Comparison of ENCODE assay signal across 21 cellular contexts in genomic region chr13:73898276-73898675, GRCh38.
A peak's percentile ranks its signal among the peaks of the same experiment; 100 is the strongest.
DNase-seq lines count a peak whose midpoint lies in the region; ATAC-seq and TF ChIP-seq lines count a peak whose summit lies in the region.
"Had no signal": no experiment of that assay in that cellular context is flagged by ENCODE, and none has a peak within 500 bp of the region (broad histone marks: within the 10 kb centered on the region; RNA-seq: fewer than 3 reads in every experiment).

No MANE protein-coding gene starts in this region.

- no peak overlapping the region for H3K4me3 ChIP-seq in AG09309 (ENCODE audit: control insufficient read depth, low read depth, low read length)
- no peak overlapping the region for H3K4me3 ChIP-seq in OCI-LY3 (ENCODE audit: low read length)
- H3K4me3 ChIP-seq: esophagus squamous epithelium had no signal

- H3K4me1 Mint-ChIP-seq in activated CD4-positive, alpha-beta T cell treated with anti-CD3 and anti-CD28 coated beads, Interleukin-2, amount 10 ng/mL, durations not matched to agents 24 days and 14 days = peaks cover 6% of the 10 kb centered on the region
- H3K4me1 Mint-ChIP-seq: neural crest cell had no signal

- H3K9ac ChIP-seq in OCI-LY3 (ENCODE audit: low read length) = no peak overlapping the region

- H3K4me1 ChIP-seq in OCI-LY3 (ENCODE audit: low read length) = peaks cover 54% of the 10 kb centered on the region
- H3K4me1 ChIP-seq in foreskin keratinocyte = no peaks in the 10 kb centered on the region
- H3K4me1 ChIP-seq: esophagus squamous epithelium had no signal

- H3K4me2 ChIP-seq in OCI-LY3 (ENCODE audit: low read length) = peak overlapping the region; percentile 28

- intact Hi-C loops in activated CD4-positive, alpha-beta T cell treated with anti-CD3 and anti-CD28 coated beads, Interleukin-2, amount 10 ng/mL, durations not matched to agents 24 days and 14 days (cut with micrococcal nuclease) = no loop called here

- no peaks in the 10 kb centered on the region for H3K9me3 ChIP-seq in OCI-LY3 (ENCODE audit: insufficient read depth, low read length)
- H3K9me3 ChIP-seq: esophagus squamous epithelium had no signal

- no peaks in the 10 kb centered on the region for H3K27me3 Mint-ChIP-seq in activated CD4-positive, alpha-beta T cell treated with anti-CD3 and anti-CD28 coated beads, Interleukin-2, amount 10 ng/mL, durations not matched to agents 24 days and 14 days
- H3K27me3 Mint-ChIP-seq: activated naive CD8-positive, alpha-beta T cell treated with anti-CD3 and anti-CD28 coated beads for 36 hours; effector memory CD8-positive, alpha-beta T cell had no signal

- H3K36me3 ChIP-seq in OCI-LY3 (replicated peaks; ENCODE audit: low read depth, low read length) = no peaks in the 10 kb centered on the region
- H3K36me3 ChIP-seq: esophagus squamous epithelium had no signal

- H3K27ac Mint-ChIP-seq in activated CD4-positive, alpha-beta T cell treated with anti-CD3 and anti-CD28 coated beads, Interleukin-2, amount 10 ng/mL, durations not matched to agents 24 days and 14 days = no peak overlapping the region
- H3K27ac Mint-ChIP-seq: activated CD8-positive, alpha-beta T cell treated with anti-CD3 and anti-CD28 coated beads, Interleukin-2, amount 10 ng/mL, durations not matched to agents 7 days and 5 days; activated naive CD8-positive, alpha-beta T cell treated with anti-CD3 and anti-CD28 coated beads for 36 hours; T-helper 1 cell treated with Interleukin-12 subunit alpha and Interleukin-12 subunit beta and Interleukin-4 antibody, amounts not matched to agents 30 μg/mL and 1 μg/mL, for 36 hours had no signal

- no peaks in the 10 kb centered on the region for H3K79me2 ChIP-seq in OCI-LY3 (ENCODE audit: low read length)

- H3K4me3 Mint-ChIP-seq in activated CD4-positive, alpha-beta T cell treated with anti-CD3 and anti-CD28 coated beads, Interleukin-2, amount 10 ng/mL, durations not matched to agents 24 days and 14 days = no peak overlapping the region
- H3K4me3 Mint-ChIP-seq: activated CD8-positive, alpha-beta T cell treated with anti-CD3 and anti-CD28 coated beads, Interleukin-2, amount 10 ng/mL, durations not matched to agents 7 days and 5 days; activated naive CD8-positive, alpha-beta T cell treated with anti-CD3 and anti-CD28 coated beads for 36 hours; activated T-cell treated with anti-CD3 and anti-CD28 coated beads, Interleukin-2, amount 50 U/mL, for 4 hours; neural crest cell; T-helper 1 cell treated with Interleukin-12 subunit alpha and Interleukin-12 subunit beta and Interleukin-4 antibody, amounts not matched to agents 30 μg/mL and 1 μg/mL, for 36 hours had no signal

- no peak overlapping the region for H2AFZ ChIP-seq in OCI-LY3 (ENCODE audit: low read depth, low read length)

- TF ChIP-seq CTCF in AG09309 (IDR thresholded peaks at IDR 0.05; ENCODE audit: control insufficient read depth, insufficient read depth, low read depth, low read length, missing control alignments) (no peak), OCI-LY3 (IDR thresholded peaks at IDR 0.05; ENCODE audit: low read depth, low read length) (no peak), foreskin keratinocyte (conservative IDR thresholded peaks at IDR 0.05) (no peak)

- peak; percentile 23 for ATAC-seq in foreskin keratinocyte
- ATAC-seq: activated CD8-positive, alpha-beta T cell treated with anti-CD3 and anti-CD28 coated beads, Interleukin-2, amount 10 ng/mL, durations not matched to agents 7 days and 5 days; activated T-cell treated with anti-CD3 and anti-CD28 coated beads, Interleukin-2, amount 50 U/mL, for 4 hours; effector memory CD8-positive, alpha-beta T cell; HCT116 had no signal

- DNase-seq in AG09309 (ENCODE audit: low read depth) (peak; percentile 59), ELR (ENCODE audit: low read depth) (peak; percentile 22), foreskin keratinocyte (peak in 1 of 2 donors; percentile 9), mucosa of gallbladder (ENCODE audit: low spot score) (no peak), OCI-M1 (lab: John Stamatoyannopoulos, UW) (no peak), activated T-cell treated with anti-CD3 and anti-CD28 coated beads for 4 hours (no peak)
- DNase-seq in activated CD4-positive, alpha-beta T cell treated with anti-CD3 and anti-CD28 coated beads, Interleukin-2, amount 10 ng/mL, durations not matched to agents 24 days and 14 days = no peak
- DNase-seq: activated CD8-positive, alpha-beta T cell treated with anti-CD3 and anti-CD28 coated beads, Interleukin-2, amount 10 ng/mL, durations not matched to agents 7 days and 5 days; activated naive CD8-positive, alpha-beta T cell treated with anti-CD3 and anti-CD28 coated beads for 36 hours; activated T-cell treated with anti-CD3 and anti-CD28 coated beads, Interleukin-2, amount 50 U/mL, for 4 hours; effector memory CD8-positive, alpha-beta T cell; esophagus squamous epithelium; NCI-H1436; NCI-H526 treated with DMSO at 0.1 percent for 48 hours; SHP77 treated with DMSO at 0.1 percent for 48 hours; stimulated activated CD4-positive, alpha-beta T cell treated with anti-CD3 and anti-CD28 coated beads, Interleukin-2, amount 100 ng/mL, for 24 hours; stimulated activated naive CD4-positive, alpha-beta T cell had no signal

- H3K27ac ChIP-seq in OCI-LY3 (ENCODE audit: low read length) (no peak overlapping the region; the same call in 1 of the 2 replicates), foreskin keratinocyte (no peak overlapping the region)
- H3K27ac ChIP-seq: esophagus squamous epithelium had no signal

- peaks cover 4% of the 10 kb centered on the region for H3K36me3 Mint-ChIP-seq in activated CD4-positive, alpha-beta T cell treated with anti-CD3 and anti-CD28 coated beads, Interleukin-2, amount 10 ng/mL, durations not matched to agents 24 days and 14 days (ENCODE audit: low read depth)

- H4K20me1 ChIP-seq in OCI-LY3 (ENCODE audit: insufficient read depth, low read length) = no peaks in the 10 kb centered on the region

- H3K9me3 Mint-ChIP-seq in activated CD4-positive, alpha-beta T cell treated with anti-CD3 and anti-CD28 coated beads, Interleukin-2, amount 10 ng/mL, durations not matched to agents 24 days and 14 days = no peaks in the 10 kb centered on the region
- H3K9me3 Mint-ChIP-seq: activated T-cell treated with anti-CD3 and anti-CD28 coated beads, Interleukin-2, amount 50 U/mL, for 4 hours; effector memory CD8-positive, alpha-beta T cell; neural crest cell; T-helper 1 cell treated with Interleukin-12 subunit alpha and Interleukin-12 subunit beta and Interleukin-4 antibody, amounts not matched to agents 30 μg/mL and 1 μg/mL, for 36 hours had no signal

- no peaks in the 10 kb centered on the region for H3K27me3 ChIP-seq in OCI-LY3 (ENCODE audit: low read depth, low read length)
- no peaks in the 10 kb centered on the region for H3K27me3 ChIP-seq in foreskin keratinocyte
- H3K27me3 ChIP-seq: esophagus squamous epithelium had no signal

Comparison
In these comparisons a context has a peak if more than half of its experiments do, and no peak if none do; other contexts are left out.
1. DNase-seq: peak in AG09309 (single experiment) and ELR (single experiment); none in mucosa of gallbladder (single experiment), OCI-M1 (single experiment), activated T-cell treated with anti-CD3 and anti-CD28 coated beads for 4 hours (single experiment) and activated CD4-positive, alpha-beta T cell treated with anti-CD3 and anti-CD28 coated beads, Interleukin-2, amount 10 ng/mL, durations not matched to agents 24 days and 14 days (single experiment).